ENCODE assay signal across 9 cellular contexts in genomic region chr1:50978852-50979781, GRCh38. TPM values are rescaled to one million over a fixed set of nuclear protein-coding genes. Genes with fewer than 3 reads are reported as not detected.
DNase-seq lines count a peak whose midpoint lies in the region; ATAC-seq and TF ChIP-seq lines count a peak whose summit lies in the region.
"Had no signal": no experiment of that assay in that cellular context is flagged by ENCODE, and none has a peak within 500 bp of the region (broad histone marks: within the 10 kb centered on the region; RNA-seq: fewer than 3 reads in every experiment).

No MANE protein-coding gene starts in this region.

- H3K4me1 ChIP-seq in HEK293 (ENCODE audit: control insufficient read depth, insufficient read depth, low read length) (peaks cover 15% of the 10 kb centered on the region), PC-9 (replicated peaks; ENCODE audit: insufficient read depth) (peaks cover 10% of the 10 kb centered on the region), colonic mucosa (no peaks in the 10 kb centered on the region), mucosa of rectum (ENCODE audit: control insufficient read depth in 2 of 2, insufficient read depth in 2 of 2, low read length in 2 of 2) (peaks cover 4 to 5% of the 10 kb centered on the region in 2 donors)

- no peaks in the 10 kb centered on the region; the same call in 1 of the 2 replicates for H3F3A ChIP-seq in PC-9 (ENCODE audit: insufficient read depth, low read depth)

- H3K9me2 ChIP-seq in PC-9 (ENCODE audit: insufficient read depth): no peaks in the 10 kb centered on the region

- DNase-seq in PC-9: no peak
- peak; percentile 46 for DNase-seq in colonic mucosa
- DNase-seq in activated CD8-positive, alpha-beta memory T cell treated with anti-CD3 and anti-CD28 coated beads, Interleukin-2, amount 50 U/mL, for 4 hours: no peak

- BruUV-seq in PC-9 (replicated peaks; lab: Mats Ljungman, UMichigan): no TSS peak

- H3K27ac ChIP-seq in C4-2B: peak overlapping the region; percentile 66; the same call in 1 of the 2 replicates
- peak overlapping the region; percentile 99 for H3K27ac ChIP-seq in HEK293 (ENCODE audit: extremely low read depth, low read depth, low read length)
- no peak overlapping the region for H3K27ac ChIP-seq in PC-9
- H3K27ac ChIP-seq in colonic mucosa: peak overlapping the region; percentile 70
- peak overlapping the region; percentile 89 for H3K27ac ChIP-seq in mucosa of rectum (ENCODE audit: low read depth in 2 of 2, low read length in 2 of 2)
- H3K27ac ChIP-seq: neutrophil had no signal

- H3K36me3 ChIP-seq in HEK293 (ENCODE audit: control insufficient read depth in 2 of 2, insufficient read depth in 1 of 2, low read length in 2 of 2): peaks cover 0 to 2% of the 10 kb centered on the region in 2 experiments; a peak in 1 of 3 replicates
- H3K36me3 ChIP-seq in PC-9 (ENCODE audit: low read depth): no peaks in the 10 kb centered on the region
- no peaks in the 10 kb centered on the region for H3K36me3 ChIP-seq in colonic mucosa
- no peaks in the 10 kb centered on the region for H3K36me3 ChIP-seq in mucosa of rectum (ENCODE audit: control insufficient read depth in 2 of 2, insufficient read depth in 2 of 2, low read length in 2 of 2)
- H3K36me3 ChIP-seq: neutrophil had no signal

- H2AFZ ChIP-seq in PC-9: peak overlapping the region; percentile 76

- CTCF ChIA-PET in HEK293 (lab: Yijun Ruan, JAX) (interaction anchor here (0.6 to 3.2 kb wide), 6 partner anchors 9 to 375 kb away, joined by 3 to 13 read pairs (median 4); partner anchors contain the start of genes CDKN2C and FAF1), PC-9 (lab: Charles Lee) (interaction anchor here (0.6 kb wide), 1 partner anchor 283 kb away, joined by 6 read pairs; no protein-coding TSS in a partner anchor)

- intact Hi-C loops in PC-9 (cut with micrococcal nuclease; ENCODE audit: unreplicated experiment): no loop called here
- intact Hi-C loops in colonic mucosa (cut with DNase I): no loop called here

- TF ChIP-seq CTCF in C4-2B (conservative IDR thresholded peaks at IDR 0.05) (no peak), HEK293 (tag by site-specific recombination; IDR thresholded peaks at IDR 0.05) (no peak), PC-9 (conservative IDR thresholded peaks at IDR 0.05) (no peak), colonic mucosa (IDR thresholded peaks at IDR 0.05) (no peak)

- H3K4me3 ChIP-seq in HEK293 (ENCODE audit: low read depth, low read length) (peak overlapping the region; percentile 98), PC-9 (peak overlapping the region; percentile 63; the same call in 1 of the 2 replicates), colonic mucosa (peak overlapping the region; percentile 71), mucosa of rectum (ENCODE audit: low read length in 2 of 2) (peak overlapping the region; percentile 85 to 97)

- peak overlapping the region; percentile 88 for H3K4me2 ChIP-seq in PC-9

- POLR2A ChIA-PET in HEK293 (lab: Yijun Ruan, JAX): interaction anchor here (3.5 to 8.1 kb wide), 2 partner anchors 10 to 19 kb away, joined by 16 to 157 read pairs; partner anchors contain the start of genes CDKN2C and FAF1
- POLR2A ChIA-PET in PC-9 (lab: Charles Lee; ENCODE audit: unreplicated experiment): interaction anchor here (0.6 kb wide), 1 partner anchor 8 kb away, joined by 4 read pairs; no protein-coding TSS in a partner anchor

- H3K9ac ChIP-seq in colonic mucosa (ENCODE audit: low read depth in 2 of 2, low read length in 2 of 2) (peak overlapping the region; percentile 36 to 81), mucosa of rectum (ENCODE audit: low read depth in 1 of 2, low read length in 2 of 2) (peak overlapping the region; percentile 74 to 92)

- H4K20me1 ChIP-seq in PC-9 (ENCODE audit: insufficient read depth): no peaks in the 10 kb centered on the region

- no peaks in the 10 kb centered on the region for H3K79me2 ChIP-seq in PC-9 (ENCODE audit: low read depth)

- H3K9me3 ChIP-seq in HEK293 (ENCODE audit: control insufficient read depth, insufficient read depth, low read depth, low read length) (no peaks in the 10 kb centered on the region), PC-9 (ENCODE audit: insufficient read depth, low read depth) (no peaks in the 10 kb centered on the region), colonic mucosa (no peaks in the 10 kb centered on the region), mucosa of rectum (ENCODE audit: control insufficient read depth in 2 of 2, low read length in 2 of 2) (no peaks in the 10 kb centered on the region)
- H3K9me3 ChIP-seq: neutrophil had no signal

- ATAC-seq in GM18867 (IDR thresholded peaks at IDR 0.05; ENCODE audit: unreplicated experiment): no peak
- ATAC-seq in GM21360 (IDR thresholded peaks at IDR 0.05; ENCODE audit: unreplicated experiment): no peak

- H3K27me3 ChIP-seq in PC-9 (ENCODE audit: insufficient read depth, low read depth) (no peaks in the 10 kb centered on the region), colonic mucosa (no peaks in the 10 kb centered on the region), mucosa of rectum (ENCODE audit: control insufficient read depth in 2 of 2, insufficient read depth in 2 of 2, low read length in 2 of 2) (no peaks in the 10 kb centered on the region)

TF ChIP-seq in HEK293, 187 proteins besides CTCF, POLR2A, EP300 and RAD21 (continues in another document):
- TF ChIP-seq ZNF114 (tag by site-specific recombination; IDR thresholded peaks at IDR 0.05): no peak
- no peak for TF ChIP-seq OVOL3 (tag by site-specific recombination; IDR thresholded peaks at IDR 0.05)
- no peak for TF ChIP-seq ZNF138 (tag by site-specific recombination; IDR thresholded peaks at IDR 0.05; ENCODE audit: borderline replicate concordance)
- TF ChIP-seq ZNF112 (tag by site-specific recombination; IDR thresholded peaks at IDR 0.05): no peak
- TF ChIP-seq ZNF548 (tag by site-specific recombination; IDR thresholded peaks at IDR 0.05): no peak
- TF ChIP-seq RBAK (tag by site-specific recombination; IDR thresholded peaks at IDR 0.05): no peak
- TF ChIP-seq ZNF362 (tag by site-specific recombination; IDR thresholded peaks at IDR 0.05): peak; percentile 90
- TF ChIP-seq ZFP37 (tag by site-specific recombination; IDR thresholded peaks at IDR 0.05): 0 out of 2 replicates have a peak, but pooled peaks have one; percentile 42
- TF ChIP-seq PRDM1 (tag by site-specific recombination; IDR thresholded peaks at IDR 0.05): no peak
- no peak for TF ChIP-seq KLF9 (tag by site-specific recombination; IDR thresholded peaks at IDR 0.05; ENCODE audit: low read depth)
- no peak for TF ChIP-seq ZFP69B (tag by site-specific recombination; IDR thresholded peaks at IDR 0.05)
- no peak; the same call in 1 of the 2 replicates for TF ChIP-seq ZNF10 (tag by site-specific recombination; IDR thresholded peaks at IDR 0.05)
- no peak for TF ChIP-seq ZNF639 (tag by site-specific recombination; IDR thresholded peaks at IDR 0.05)
- no peak for TF ChIP-seq MZF1 (tag by site-specific recombination; IDR thresholded peaks at IDR 0.05; ENCODE audit: borderline replicate concordance)
- no peak for TF ChIP-seq ZNF645 (tag by site-specific recombination; IDR thresholded peaks at IDR 0.05)
- TF ChIP-seq ZNF654 (tag by site-specific recombination; IDR thresholded peaks at IDR 0.05; ENCODE audit: low read depth): no peak
- 0 out of 2 replicates have a peak, but pooled peaks have one; percentile 5 for TF ChIP-seq ZBTB17 (tag by site-specific recombination; IDR thresholded peaks at IDR 0.05)
- no peak for TF ChIP-seq ZNF624 (tag by site-specific recombination; IDR thresholded peaks at IDR 0.05)

RNA-seq across cellular contexts. Expression of gene CDKN2C, which starts 9.1 kb away (rescaled TPM):
- total RNA-seq in PC-9 (2021): 16.1 and 17.1 TPM in 2 replicates
- total RNA-seq in colonic mucosa: 10 to 100 TPM in 1 of 2 donors, 1 to 10 TPM in 1; 8.1 to 21.4 TPM

RNA-seq across cellular contexts. Expression of gene FAF1, which starts 19.1 kb away (rescaled TPM):
- total RNA-seq in PC-9 (2021): 99.2 and 105 TPM in 2 replicates
- total RNA-seq in colonic mucosa: 10 to 100 TPM; 60.3 to 66.7 TPM
